Comparison of ENCODE assay signal across 1 cellular context in genomic region chr2:84940088-84940470, GRCh38.
A peak's percentile ranks its signal among the peaks of the same experiment; 100 is the strongest.
TF ChIP-seq lines count a peak whose summit lies in the region.

No MANE protein-coding gene starts in this region.

TF ChIP-seq in H1, 55 proteins besides CTCF, POLR2A, EP300 and RAD21:
- TF ChIP-seq CHD7 (IDR thresholded peaks at IDR 0.05; ENCODE audit: insufficient replicate concordance, low read length) = no peak
- 0 out of 2 replicates have a peak, but pooled peaks have one; percentile 17 for TF ChIP-seq TAF1 (IDR thresholded peaks at IDR 0.05; ENCODE audit: low read depth, low read length)
